In the genomic region with DNA sequence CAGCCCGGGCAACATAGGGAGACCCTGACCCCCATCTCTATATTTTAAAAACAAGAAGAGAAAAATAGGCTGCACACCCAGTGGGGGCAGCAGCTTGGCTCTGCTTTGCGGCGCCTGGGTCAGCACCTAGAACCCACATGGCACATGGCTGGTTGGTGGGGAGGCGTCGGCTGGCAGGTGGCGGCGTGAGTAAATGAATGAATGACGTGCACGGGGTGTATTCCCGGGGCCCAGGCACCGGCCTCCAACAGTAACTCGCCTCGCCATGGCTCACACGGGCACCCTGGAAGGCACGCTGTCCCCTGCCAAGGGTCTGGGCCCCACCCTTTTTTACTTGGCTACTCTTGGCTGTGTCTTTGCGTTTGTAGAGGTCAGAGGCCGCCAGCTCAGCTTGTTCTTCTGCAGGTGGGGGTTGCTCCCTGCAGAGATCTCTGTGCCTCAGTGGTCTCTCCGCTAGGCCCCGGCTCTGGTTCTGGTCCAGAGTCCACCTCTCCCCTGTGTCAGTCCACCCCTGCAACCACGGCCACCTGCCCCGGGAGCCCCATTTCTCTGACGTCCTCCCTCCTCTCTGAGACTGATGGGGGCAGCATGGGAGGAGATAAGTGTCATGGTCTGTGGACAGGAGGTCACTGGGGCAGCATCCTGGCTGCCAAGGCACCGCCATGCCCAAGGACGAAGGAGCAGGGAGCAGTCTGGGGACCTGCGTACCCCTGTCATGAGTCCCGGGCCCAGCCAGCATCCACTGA, we compare ENCODE assay signal across 16 cellular contexts. TPM values are rescaled to one million over a fixed set of nuclear protein-coding genes. Genes with fewer than 3 reads are reported as not detected.
A peak's percentile ranks its signal among the peaks of the same experiment; 100 is the strongest.
DNase-seq lines count a peak whose midpoint lies in the region; ATAC-seq and TF ChIP-seq lines count a peak whose summit lies in the region.
"Had no signal": no experiment of that assay in that cellular context is flagged by ENCODE, and none has a peak within 500 bp of the region (broad histone marks: within the 10 kb centered on the region; RNA-seq: fewer than 3 reads in every experiment).

No MANE protein-coding gene starts in this region.

- H3K27me3 ChIP-seq in dorsolateral prefrontal cortex (no peaks in the 10 kb centered on the region), stomach (no peaks in the 10 kb centered on the region)

- POLR2A ChIA-PET in RWPE1 (lab: Yijun Ruan, JAX; ENCODE audit: low non-redundant PET) = no interaction called here
- POLR2A ChIA-PET in activated CD4-positive, alpha-beta memory T cell treated with anti-CD3 and anti-CD28 coated beads, Interleukin-2, amount 10 ng/mL, durations not matched to agents 7 days and 5 days (lab: Charles Lee) = no interaction called here

- H3K9me3 ChIP-seq in stomach = no peaks in the 10 kb centered on the region

- peak overlapping the region; percentile 9; the same call in 1 of the 2 replicates for H3K27ac ChIP-seq in RWPE1
- peak overlapping the region in 35 of 59 donors; percentile 1 to 75 (median 53) for H3K27ac ChIP-seq in dorsolateral prefrontal cortex
- H3K27ac ChIP-seq in stomach = no peak overlapping the region
- H3K27ac ChIP-seq: C4-2B, KMS-11 had no signal

- H3K4me1 ChIP-seq in stomach = peaks cover 28 to 98% (median 76%) of the 10 kb centered on the region in 4 donors

- peaks cover 74% of the 10 kb centered on the region for H3K4me1 Mint-ChIP-seq in stimulated activated effector memory CD8-positive, alpha-beta T cell treated with anti-CD3 and anti-CD28 coated beads, Interleukin-12 subunit alpha, Interleukin-12 subunit beta, amount 100 ng/mL, for 72 hours
- peaks cover 41% of the 10 kb centered on the region for H3K4me1 Mint-ChIP-seq in activated CD4-positive, alpha-beta memory T cell treated with anti-CD3 and anti-CD28 coated beads, Interleukin-2, amount 10 ng/mL, durations not matched to agents 7 days and 5 days

- 50 to 77% (median 56%) methylated on average over 22 to 26 of the region's 26 CpGs for WGBS in stomach, 5 donors

- H3K4me3 ChIP-seq in dorsolateral prefrontal cortex = no peak overlapping the region
- no peak overlapping the region for H3K4me3 ChIP-seq in stomach

- peak overlapping the region; percentile 26 for H3K27ac Mint-ChIP-seq in stimulated activated effector memory CD8-positive, alpha-beta T cell treated with anti-CD3 and anti-CD28 coated beads, Interleukin-12 subunit alpha, Interleukin-12 subunit beta, amount 100 ng/mL, for 72 hours
- no peak overlapping the region for H3K27ac Mint-ChIP-seq in activated CD4-positive, alpha-beta memory T cell treated with anti-CD3 and anti-CD28 coated beads, Interleukin-2, amount 10 ng/mL, durations not matched to agents 7 days and 5 days

- ATAC-seq in stimulated activated effector memory CD8-positive, alpha-beta T cell treated with anti-CD3 and anti-CD28 coated beads, Interleukin-12 subunit alpha, Interleukin-12 subunit beta, amount 100 ng/mL, for 72 hours = no peak

- H3K27me3 Mint-ChIP-seq in activated CD4-positive, alpha-beta memory T cell treated with anti-CD3 and anti-CD28 coated beads, Interleukin-2, amount 10 ng/mL, durations not matched to agents 7 days and 5 days = no peaks in the 10 kb centered on the region

- no peak overlapping the region for H3K4me3 Mint-ChIP-seq in stimulated activated effector memory CD8-positive, alpha-beta T cell treated with anti-CD3 and anti-CD28 coated beads, Interleukin-12 subunit alpha, Interleukin-12 subunit beta, amount 100 ng/mL, for 72 hours
- no peak overlapping the region for H3K4me3 Mint-ChIP-seq in activated CD4-positive, alpha-beta memory T cell treated with anti-CD3 and anti-CD28 coated beads, Interleukin-2, amount 10 ng/mL, durations not matched to agents 7 days and 5 days
- H3K4me3 Mint-ChIP-seq: HFFc6 had no signal

- DNase-seq in RWPE1 (ENCODE audit: low spot score) (no peak), dorsolateral prefrontal cortex (no peak), stomach (no peak)
- DNase-seq in stimulated activated effector memory CD8-positive, alpha-beta T cell treated with anti-CD3 and anti-CD28 coated beads, Interleukin-12 subunit alpha, Interleukin-12 subunit beta, amount 100 ng/mL, for 72 hours (ENCODE audit: low spot score in 2 of 2) = no peak
- no peak for DNase-seq in activated CD4-positive, alpha-beta memory T cell treated with anti-CD3 and anti-CD28 coated beads, Interleukin-2, amount 10 ng/mL, durations not matched to agents 7 days and 5 days
- DNase-seq in stimulated activated CD4-positive, alpha-beta T cell treated with anti-CD3 and anti-CD28 coated beads, Interleukin-4, amount 100 ng/mL, for 24 hours = no peak
- DNase-seq: DMS79, H7, HFFc6, MV-4-11, NCI-H187, NCI-H2107, NCI-H524 had no signal

- intact Hi-C loops in dorsolateral prefrontal cortex (cut with DNase I) (loop anchor here in 1 of 2 donors (1.0 kb wide), 1 partner anchor 26 kb away; no protein-coding TSS in a partner anchor), stomach (cut with DNase I; ENCODE audit: low total_unique reads) (no loop called here)

- CTCF ChIA-PET in RWPE1 (lab: Yijun Ruan, JAX) = no interaction called here
- CTCF ChIA-PET in activated CD4-positive, alpha-beta memory T cell treated with anti-CD3 and anti-CD28 coated beads, Interleukin-2, amount 10 ng/mL, durations not matched to agents 7 days and 5 days (lab: Charles Lee) = no interaction called here

- TF ChIP-seq CTCF in RWPE1 (conservative IDR thresholded peaks at IDR 0.05; ENCODE audit: low read depth) (no peak), dorsolateral prefrontal cortex (IDR thresholded peaks at IDR 0.05 in 54 of 56, conservative IDR thresholded peaks at IDR 0.05 in 2 of 56; ENCODE audit: low read depth in 1 of 56, partially characterized antibody in 56 of 56) (no peak), stomach (IDR thresholded peaks at IDR 0.05) (no peak)

- no peak for TF ChIP-seq POLR2A in stomach (IDR thresholded peaks at IDR 0.05)

- peaks cover 57% of the 10 kb centered on the region for H3K36me3 Mint-ChIP-seq in stimulated activated effector memory CD8-positive, alpha-beta T cell treated with anti-CD3 and anti-CD28 coated beads, Interleukin-12 subunit alpha, Interleukin-12 subunit beta, amount 100 ng/mL, for 72 hours
- H3K36me3 Mint-ChIP-seq in activated CD4-positive, alpha-beta memory T cell treated with anti-CD3 and anti-CD28 coated beads, Interleukin-2, amount 10 ng/mL, durations not matched to agents 7 days and 5 days (ENCODE audit: low read depth) = peaks cover 32% of the 10 kb centered on the region

- TF ChIP-seq EP300 in stomach (IDR thresholded peaks at IDR 0.05) = no peak

- H3K36me3 ChIP-seq in stomach = peaks cover 8 to 45% (median 32%) of the 10 kb centered on the region in 4 donors

- H3K9me3 Mint-ChIP-seq in stimulated activated effector memory CD8-positive, alpha-beta T cell treated with anti-CD3 and anti-CD28 coated beads, Interleukin-12 subunit alpha, Interleukin-12 subunit beta, amount 100 ng/mL, for 72 hours = no peaks in the 10 kb centered on the region
- no peaks in the 10 kb centered on the region for H3K9me3 Mint-ChIP-seq in activated CD4-positive, alpha-beta memory T cell treated with anti-CD3 and anti-CD28 coated beads, Interleukin-2, amount 10 ng/mL, durations not matched to agents 7 days and 5 days
- H3K9me3 Mint-ChIP-seq: HFFc6 had no signal

RNA-seq across cellular contexts. Expression of a gene that starts 5.6 kb away (rescaled TPM):
- total RNA-seq in dorsolateral prefrontal cortex (10 to 100 TPM; 46.4 to 99.1 (median 71.7) TPM), stomach (100 to 1,000 TPM in 1 of 5 donors, 10 to 100 TPM in 3, 1 to 10 TPM in 1; 9.4 to 113 (median 31.9) TPM)
- 10 to 100 TPM; 72.2 to 75.6 TPM for total RNA-seq in activated CD4-positive, alpha-beta memory T cell treated with anti-CD3 and anti-CD28 coated beads, Interleukin-2, amount 10 ng/mL, durations not matched to agents 7 days and 5 days
- 10 to 100 TPM; 10.5 to 17.2 (median 13.9) TPM for polyA plus RNA-seq in stomach

RNA-seq across cellular contexts. Expression of a gene that starts 11.2 kb away (rescaled TPM):
- 10 to 100 TPM; 16.9 to 48.4 (median 26.1) TPM for total RNA-seq in dorsolateral prefrontal cortex
- total RNA-seq in activated CD4-positive, alpha-beta memory T cell treated with anti-CD3 and anti-CD28 coated beads, Interleukin-2, amount 10 ng/mL, durations not matched to agents 7 days and 5 days = 10 to 100 TPM; 11.1 to 11.8 TPM
- total RNA-seq in stomach = 10 to 100 TPM in 2 of 5 donors, 1 to 10 TPM in 1, under 1 TPM in 1, not detected in 1; 0.45 to 21.7 (median 11.1) TPM
- 10 to 100 TPM; 10.7 to 14.1 (median 13.6) TPM for polyA plus RNA-seq in stomach

RNA-seq across cellular contexts. Expression of a gene that starts 27.3 kb away (rescaled TPM):
- total RNA-seq in dorsolateral prefrontal cortex (10 to 100 TPM in 3 of 120 experiments, 1 to 10 TPM in 117; 1.0 to 11.2 (median 4.6) TPM), stomach (not detected)
- total RNA-seq in activated CD4-positive, alpha-beta memory T cell treated with anti-CD3 and anti-CD28 coated beads, Interleukin-2, amount 10 ng/mL, durations not matched to agents 7 days and 5 days = 1 to 10 TPM; 4.3 to 6.6 TPM
- under 1 TPM in 2 of 3 donors, not detected in 1; 0.28 to 1.00 TPM for polyA plus RNA-seq in stomach
- total RNA-seq: H7, RPMI7951 had no signal

RNA-seq across cellular contexts. Expression of a gene that starts 28.4 kb away (rescaled TPM):
- 1 to 10 TPM in 2 of 120 experiments, not detected in 118; 1.4 to 1.6 TPM for total RNA-seq in dorsolateral prefrontal cortex
- not detected for total RNA-seq in activated CD4-positive, alpha-beta memory T cell treated with anti-CD3 and anti-CD28 coated beads, Interleukin-2, amount 10 ng/mL, durations not matched to agents 7 days and 5 days
- not detected for total RNA-seq in stomach
- 1 to 10 TPM in 1 of 3 donors, not detected in 2; 2.7 TPM for polyA plus RNA-seq in stomach
- total RNA-seq: H7, HFFc6, RPMI7951 had no signal

RNA-seq across cellular contexts. Expression of a gene that starts 31.4 kb away (rescaled TPM):
- total RNA-seq in dorsolateral prefrontal cortex (10 to 100 TPM in 4 of 120 experiments, 1 to 10 TPM in 112, under 1 TPM in 3, not detected in 1; 0.80 to 14.7 (median 4.2) TPM), stomach (100 to 1,000 TPM in 1 of 5 donors, 10 to 100 TPM in 1, 1 to 10 TPM in 2, not detected in 1; 1.4 to 178 (median 38.3) TPM)
- not detected for total RNA-seq in activated CD4-positive, alpha-beta memory T cell treated with anti-CD3 and anti-CD28 coated beads, Interleukin-2, amount 10 ng/mL, durations not matched to agents 7 days and 5 days
- polyA plus RNA-seq in stomach = 100 to 1,000 TPM in 1 of 3 donors, 10 to 100 TPM in 2; 14.1 to 116 (median 68.7) TPM
- total RNA-seq: HFFc6, RPMI7951 had no signal

Comparison
In these comparisons a context has a peak if more than half of its experiments do, and no peak if none do; other contexts are left out.
1. H3K27ac ChIP-seq: peak in RWPE1 (single experiment) and dorsolateral prefrontal cortex (35 of 59); none in stomach (0 of 5).